ENCODE assay signal across 8 cellular contexts in the genomic region with DNA sequence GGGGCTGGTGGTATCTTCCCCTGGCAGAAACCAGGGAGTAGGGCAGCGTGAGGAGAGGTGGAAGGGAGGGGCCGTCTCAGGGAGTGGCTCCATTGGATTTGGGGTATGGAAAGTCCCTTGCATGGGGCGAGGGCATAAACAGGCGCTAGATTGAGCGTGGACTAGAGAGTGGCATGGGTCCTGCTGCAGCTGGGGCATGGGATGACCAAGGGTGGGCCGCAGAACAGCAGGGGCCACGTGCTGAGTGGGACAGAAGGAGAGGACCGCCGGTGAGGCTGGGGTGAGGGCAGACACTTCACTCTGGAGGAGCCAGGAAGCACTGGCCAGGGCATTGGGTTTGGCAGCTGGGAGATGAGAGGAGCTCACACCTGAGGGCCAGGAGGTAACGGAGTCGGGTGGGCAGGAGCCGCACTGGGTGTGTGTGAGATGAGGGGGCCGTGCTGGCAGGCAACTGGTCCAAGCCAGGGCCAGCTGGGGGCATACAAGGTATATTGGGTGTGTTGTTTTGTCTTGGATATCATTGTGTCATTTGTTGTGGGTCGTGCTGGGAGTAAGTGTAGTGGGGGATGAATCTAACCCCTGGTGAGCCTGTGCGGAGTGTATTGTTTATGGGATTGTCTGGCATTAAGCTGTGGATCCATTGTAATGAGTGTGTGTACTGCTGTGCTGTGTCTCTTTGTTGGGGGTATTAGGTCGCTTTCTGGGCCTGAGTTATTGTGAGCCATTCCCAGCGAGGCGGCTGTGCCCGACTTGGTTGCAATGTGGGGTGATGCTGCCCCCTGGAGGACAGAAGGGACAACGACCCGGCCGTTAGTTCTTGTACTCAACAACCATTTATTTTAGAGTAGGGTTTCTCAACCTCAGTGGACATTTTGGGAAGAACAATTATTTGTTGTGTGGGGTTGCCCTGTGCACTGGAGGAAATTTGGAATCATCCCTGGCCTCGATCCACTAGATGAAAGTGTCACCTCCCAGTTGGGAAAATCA.
A peak's percentile ranks its signal among the peaks of the same experiment; 100 is the strongest.
DNase-seq lines count a peak whose midpoint lies in the region; ATAC-seq lines count a peak whose summit lies in the region.
"Not testable (repeated sequence)": the region's sequence is repeated elsewhere in the genome, so short reads cannot be mapped to it uniquely, and the experiment has no call there.

No MANE protein-coding gene starts in this region.

- H3K27ac ChIP-seq in CD8-positive, alpha-beta memory T cell (ENCODE audit: low read depth, low read length); right cardiac atrium (ENCODE audit: low read length): not testable (repeated sequence)

- CTCF ChIA-PET in CD8-positive, alpha-beta memory T cell (lab: Charles Lee); activated CD8-positive, alpha-beta memory T cell treated with anti-CD3 and anti-CD28 coated beads, Interleukin-2, amount 10 ng/mL, durations not matched to agents 7 days and 5 days (lab: Charles Lee); activated naive CD4-positive, alpha-beta T cell treated with anti-CD3 and anti-CD28 coated beads, Interleukin-2, amount 10 ng/mL, durations not matched to agents 7 days and 5 days (lab: Charles Lee): not testable (repeated sequence)

- not testable (repeated sequence) for H3K36me3 Mint-ChIP-seq in CD8-positive, alpha-beta memory T cell; T-helper 2 cell treated with Interferon-gamma antibody and Interleukin-4, amounts not matched to agents 5 μg/mL and 100 μg/mL, for 36 hours (ENCODE audit: low read depth); activated CD8-positive, alpha-beta memory T cell treated with anti-CD3 and anti-CD28 coated beads, Interleukin-2, amount 10 ng/mL, durations not matched to agents 7 days and 5 days; activated naive CD4-positive, alpha-beta T cell treated with anti-CD3 and anti-CD28 coated beads, Interleukin-2, amount 10 ng/mL, durations not matched to agents 7 days and 5 days

- POLR2A ChIA-PET in CD8-positive, alpha-beta memory T cell (lab: Charles Lee): not testable (repeated sequence)

- not testable (repeated sequence) for H3K9me3 ChIP-seq in CD8-positive, alpha-beta memory T cell (ENCODE audit: low read length); right cardiac atrium (ENCODE audit: control insufficient read depth, low read length)

- H3K4me1 Mint-ChIP-seq in CD8-positive, alpha-beta memory T cell; T-helper 2 cell treated with Interferon-gamma antibody and Interleukin-4, amounts not matched to agents 5 μg/mL and 100 μg/mL, for 36 hours (ENCODE audit: low read depth); activated CD8-positive, alpha-beta memory T cell treated with anti-CD3 and anti-CD28 coated beads, Interleukin-2, amount 10 ng/mL, durations not matched to agents 7 days and 5 days; activated naive CD4-positive, alpha-beta T cell treated with anti-CD3 and anti-CD28 coated beads, Interleukin-2, amount 10 ng/mL, durations not matched to agents 7 days and 5 days: not testable (repeated sequence)

- peak overlapping the region in 1 of 8 donors; percentile 46 for H3K27ac Mint-ChIP-seq in CD8-positive, alpha-beta memory T cell
- H3K27ac Mint-ChIP-seq in T-helper 2 cell treated with Interferon-gamma antibody and Interleukin-4, amounts not matched to agents 5 μg/mL and 100 μg/mL, for 36 hours; activated CD8-positive, alpha-beta memory T cell treated with anti-CD3 and anti-CD28 coated beads, Interleukin-2, amount 10 ng/mL, durations not matched to agents 7 days and 5 days; activated naive CD4-positive, alpha-beta T cell treated with anti-CD3 and anti-CD28 coated beads, Interleukin-2, amount 10 ng/mL, durations not matched to agents 7 days and 5 days: not testable (repeated sequence)

- H3K27me3 ChIP-seq in CD8-positive, alpha-beta memory T cell (ENCODE audit: insufficient read depth, low read length, poor library complexity, severe bottlenecking); right cardiac atrium (ENCODE audit: control insufficient read depth, insufficient read depth): not testable (repeated sequence)

- not testable (repeated sequence) for H3K36me3 ChIP-seq in CD8-positive, alpha-beta memory T cell (ENCODE audit: insufficient read depth, low read length)

- ATAC-seq in HG02678 (IDR thresholded peaks at IDR 0.05; ENCODE audit: unreplicated experiment): peak; percentile 68
- ATAC-seq in activated CD8-positive, alpha-beta memory T cell treated with anti-CD3 and anti-CD28 coated beads, Interleukin-2, amount 10 ng/mL, durations not matched to agents 7 days and 5 days: peak; percentile 76
- ATAC-seq in right cardiac atrium: peak; percentile 58 to 60

- intact Hi-C loops in right cardiac atrium (cut with DNase I): not testable (repeated sequence)

- WGBS in right cardiac atrium: 16% methylated on average over 8 of the region's 23 CpGs

- not testable (repeated sequence) for H3K4me3 ChIP-seq in CD8-positive, alpha-beta memory T cell (ENCODE audit: low read length); right cardiac atrium (ENCODE audit: low read length)

- H3K9me3 Mint-ChIP-seq in CD8-positive, alpha-beta memory T cell; T-helper 2 cell treated with Interferon-gamma antibody and Interleukin-4, amounts not matched to agents 5 μg/mL and 100 μg/mL, for 36 hours; activated CD8-positive, alpha-beta memory T cell treated with anti-CD3 and anti-CD28 coated beads, Interleukin-2, amount 10 ng/mL, durations not matched to agents 7 days and 5 days (ENCODE audit: low read depth); activated naive CD4-positive, alpha-beta T cell treated with anti-CD3 and anti-CD28 coated beads, Interleukin-2, amount 10 ng/mL, durations not matched to agents 7 days and 5 days: not testable (repeated sequence)

- H3K27me3 Mint-ChIP-seq in CD8-positive, alpha-beta memory T cell; T-helper 2 cell treated with Interferon-gamma antibody and Interleukin-4, amounts not matched to agents 5 μg/mL and 100 μg/mL, for 36 hours (ENCODE audit: low read depth); activated CD8-positive, alpha-beta memory T cell treated with anti-CD3 and anti-CD28 coated beads, Interleukin-2, amount 10 ng/mL, durations not matched to agents 7 days and 5 days; activated naive CD4-positive, alpha-beta T cell treated with anti-CD3 and anti-CD28 coated beads, Interleukin-2, amount 10 ng/mL, durations not matched to agents 7 days and 5 days: not testable (repeated sequence)

- not testable (repeated sequence) for H3K4me3 Mint-ChIP-seq in CD8-positive, alpha-beta memory T cell; T-helper 2 cell treated with Interferon-gamma antibody and Interleukin-4, amounts not matched to agents 5 μg/mL and 100 μg/mL, for 36 hours; activated CD8-positive, alpha-beta memory T cell treated with anti-CD3 and anti-CD28 coated beads, Interleukin-2, amount 10 ng/mL, durations not matched to agents 7 days and 5 days; activated naive CD4-positive, alpha-beta T cell treated with anti-CD3 and anti-CD28 coated beads, Interleukin-2, amount 10 ng/mL, durations not matched to agents 7 days and 5 days

- DNase-seq in CD8-positive, alpha-beta memory T cell: peak; percentile 3 to 70 (median 21)
- peak; percentile 5 for DNase-seq in T-helper 2 cell treated with Interferon-gamma antibody and Interleukin-4, amounts not matched to agents 5 μg/mL and 100 μg/mL, for 36 hours (ENCODE audit: low spot score)
- peak; percentile 61 for DNase-seq in activated CD8-positive, alpha-beta memory T cell treated with anti-CD3 and anti-CD28 coated beads, Interleukin-2, amount 10 ng/mL, durations not matched to agents 7 days and 5 days
- peak; percentile 70 for DNase-seq in activated naive CD4-positive, alpha-beta T cell treated with anti-CD3 and anti-CD28 coated beads, Interleukin-2, amount 10 ng/mL, durations not matched to agents 7 days and 5 days
- not testable (repeated sequence) for DNase-seq in right cardiac atrium
- DNase-seq in stimulated activated CD4-positive, alpha-beta T cell treated with anti-CD3 and anti-CD28 coated beads, Interleukin-12 subunit alpha, Interleukin-12 subunit beta, amount 100 ng/mL, for 48 hours (ENCODE audit: low read depth in 2 of 3, low spot score in 1 of 3): peak; percentile 20 to 58 (median 22)
- DNase-seq in stimulated activated CD8-positive, alpha-beta memory T cell treated with anti-CD3 and anti-CD28 coated beads, Interleukin-4, amount 100 ng/mL, for 48 hours: peak; percentile 69

- H3K4me1 ChIP-seq in CD8-positive, alpha-beta memory T cell (ENCODE audit: insufficient read depth, low read length); right cardiac atrium (ENCODE audit: control insufficient read depth, insufficient read depth, low read length): not testable (repeated sequence)
